20 cellular contexts compared by ENCODE assay signal in the genomic region with DNA sequence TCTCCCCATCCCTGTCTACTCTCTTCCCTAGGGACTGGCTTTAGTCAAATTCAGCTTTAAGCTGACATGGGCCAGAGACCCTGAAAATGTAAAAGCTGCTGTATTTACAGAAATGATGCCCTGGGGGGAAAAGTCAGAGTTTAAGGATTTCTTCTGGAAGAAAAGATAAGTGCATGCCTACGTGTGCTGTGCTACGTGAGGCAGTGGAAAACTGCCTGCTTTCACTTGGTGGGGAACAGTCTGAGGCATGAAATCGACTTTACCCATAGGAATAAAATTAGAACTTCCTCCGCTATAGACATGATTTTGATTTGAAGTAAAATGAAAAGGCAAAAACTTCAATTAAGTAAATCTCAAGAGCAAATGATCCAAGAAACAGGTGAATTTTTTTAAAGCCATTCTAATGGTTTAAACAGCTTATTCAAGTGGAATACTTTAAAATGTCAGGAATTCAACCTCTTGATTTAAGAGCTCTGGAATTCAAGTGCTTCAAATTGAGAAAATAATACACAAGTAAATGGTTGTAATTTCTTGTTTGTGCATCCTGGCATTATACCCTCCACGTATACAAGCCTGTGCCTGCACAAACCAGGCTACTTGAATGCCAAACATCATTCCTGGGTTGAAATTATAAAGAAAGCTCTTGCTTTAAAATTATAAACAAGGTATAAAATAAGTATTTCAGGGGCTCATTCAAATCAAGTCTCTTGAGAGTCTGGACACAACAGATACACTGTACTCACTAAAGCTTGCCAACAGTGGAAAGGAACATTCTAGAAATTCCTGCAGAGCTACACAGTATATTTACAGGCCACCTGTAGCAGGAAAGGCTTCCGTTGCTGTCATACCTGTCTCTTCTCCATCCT.
A peak's percentile ranks its signal among the peaks of the same experiment; 100 is the strongest.
DNase-seq lines count a peak whose midpoint lies in the region; ATAC-seq and TF ChIP-seq lines count a peak whose summit lies in the region.
"Had no signal": no experiment of that assay in that cellular context is flagged by ENCODE, and none has a peak within 500 bp of the region (broad histone marks: within the 10 kb centered on the region; RNA-seq: fewer than 3 reads in every experiment).

No MANE protein-coding gene starts in this region.

- no peak overlapping the region for H3T11ph ChIP-seq in H9 (ENCODE audit: low read length)

- H2BK120ac ChIP-seq in H9 (ENCODE audit: low read depth, low read length, poor library complexity, severe bottlenecking) = no peak overlapping the region

- H3K4me1 Mint-ChIP-seq in Caco-2 (ENCODE audit: low read depth, unreplicated experiment) = peaks cover 15% of the 10 kb centered on the region
- H3K4me1 Mint-ChIP-seq in H9 = peaks cover 38 to 40% of the 10 kb centered on the region in 2 experiments
- peaks cover 66% of the 10 kb centered on the region for H3K4me1 Mint-ChIP-seq in brain
- peaks cover 31% of the 10 kb centered on the region for H3K4me1 Mint-ChIP-seq in mesothelial cell of epicardium

- peak overlapping the region; percentile 3 for H3K4me2 ChIP-seq in H9 (ENCODE audit: insufficient read depth, insufficient read length, low read length)

- peaks cover 8% of the 10 kb centered on the region; the same call in 1 of the 2 replicates for H3K79me2 ChIP-seq in H9 (ENCODE audit: insufficient read depth, low read length)

- H3K23me2 ChIP-seq in H9 (ENCODE audit: insufficient read length, low read depth, low read length, poor library complexity, severe bottlenecking) = no peaks in the 10 kb centered on the region

- BruUV-seq in Caco-2 (replicated peaks; lab: Mats Ljungman, UMichigan) = no TSS peak

- DNase-seq in Caco-2 (no peak), H9 (no peak), mesothelial cell of epicardium (ENCODE audit: low spot score in 2 of 2, unreplicated experiment in 2 of 2) (no peak), NCI-H146 treated with DMSO at 0.1 percent for 48 hours (lab: John Stamatoyannopoulos, UW; ENCODE audit: unreplicated experiment) (no peak), retina (no peak)
- no peak for DNase-seq in activated T-cell treated with anti-CD3 and anti-CD28 coated beads, Interleukin-2, amount 50 U/mL, for 48 hours
- DNase-seq: activated naive CD4-positive, alpha-beta T cell treated with anti-CD3 and anti-CD28 coated beads, Interleukin-2, amount 10 ng/mL, durations not matched to agents 7 days and 5 days; activated T-cell treated with anti-CD3 and anti-CD28 coated beads, Interleukin-2, amount 50 U/mL, for 72 hours; glutamatergic neuron; GM23248; naive B cell; NK-92 treated with Interleukin-12 subunit alpha and Interleukin-12 subunit beta, amount 100 ng/mL, for 24 hours; spleen; stimulated activated CD4-positive, alpha-beta T cell treated with anti-CD3 and anti-CD28 coated beads, Interleukin-2, amount 100 ng/mL, for 48 hours had no signal

- no peak overlapping the region for H3K4ac ChIP-seq in H9 (ENCODE audit: low read depth, low read length)

- no peaks in the 10 kb centered on the region for H3K36me3 ChIP-seq in Caco-2 (ENCODE audit: control insufficient read depth, insufficient read depth, low read length)

- no peak overlapping the region for H2AK5ac ChIP-seq in H9 (ENCODE audit: insufficient read length, low read length)

- H3K9me3 Mint-ChIP-seq in Caco-2 (ENCODE audit: unreplicated experiment) (no peaks in the 10 kb centered on the region), H9 (peaks cover 0 to 3% of the 10 kb centered on the region in 2 experiments; a peak in 2 of 5 replicates), brain (peaks cover 0 to 4% (median 0%) of the 10 kb centered on the region in 5 experiments), mesothelial cell of epicardium (peaks cover 4% of the 10 kb centered on the region)
- H3K9me3 Mint-ChIP-seq: activated naive CD4-positive, alpha-beta T cell treated with anti-CD3 and anti-CD28 coated beads, Interleukin-2, amount 10 ng/mL, durations not matched to agents 7 days and 5 days; central memory CD8-positive, alpha-beta T cell had no signal

- no peak overlapping the region for H3K23ac ChIP-seq in H9 (ENCODE audit: insufficient read length, low read depth, low read length)

- peaks cover 2% of the 10 kb centered on the region for H4K20me1 ChIP-seq in H9 (ENCODE audit: control insufficient read depth, insufficient read depth, insufficient read length)

- H2BK20ac ChIP-seq in H9 (ENCODE audit: low read depth, low read length, poor library complexity, severe bottlenecking) = no peak overlapping the region

- no peak for TF ChIP-seq CTCF in Caco-2 (IDR thresholded peaks at IDR 0.05; ENCODE audit: insufficient read depth in 1 of 2, low read depth in 1 of 2, low read length in 1 of 2, severe bottlenecking in 1 of 2, unreplicated experiment in 1 of 2)
- TF ChIP-seq CTCF in H9 (conservative IDR thresholded peaks at IDR 0.05) = no peak
- no peak for TF ChIP-seq CTCF in brain (conservative IDR thresholded peaks at IDR 0.05)
- TF ChIP-seq CTCF in mesothelial cell of epicardium (IDR thresholded peaks at IDR 0.05; ENCODE audit: unreplicated experiment) = no peak

- no peaks in the 10 kb centered on the region for H3K27me3 ChIP-seq in Caco-2 (replicated peaks; ENCODE audit: control insufficient read depth, insufficient read depth, low read length)
- no peaks in the 10 kb centered on the region for H3K27me3 ChIP-seq in H9 (ENCODE audit: insufficient read depth, low read length)
- H3K27me3 ChIP-seq: spleen had no signal

- H3K27ac ChIP-seq in H9 (ENCODE audit: insufficient read length, low read depth, low read length) = no peak overlapping the region
- H3K27ac ChIP-seq: C4-2B, GM23248, spleen had no signal

- no CpG with 5 or more reads among the region's 6 CpGs for WGBS in H9 (ENCODE audit: extremely low coverage, insufficient read length, low lambda C conversion rate)

- H4K8ac ChIP-seq in H9 (replicated peaks; ENCODE audit: insufficient read length, low read depth, low read length) = no peak overlapping the region

- H3K27me3 Mint-ChIP-seq in Caco-2 (ENCODE audit: insufficient read depth, unreplicated experiment) = no peaks in the 10 kb centered on the region
- H3K27me3 Mint-ChIP-seq in H9 (ENCODE audit: low read depth) = no peaks in the 10 kb centered on the region
- no peaks in the 10 kb centered on the region for H3K27me3 Mint-ChIP-seq in brain
- no peaks in the 10 kb centered on the region for H3K27me3 Mint-ChIP-seq in mesothelial cell of epicardium (ENCODE audit: low read depth)
- H3K27me3 Mint-ChIP-seq: activated naive CD4-positive, alpha-beta T cell treated with anti-CD3 and anti-CD28 coated beads, Interleukin-2, amount 10 ng/mL, durations not matched to agents 7 days and 5 days; central memory CD8-positive, alpha-beta T cell; memory B cell; naive B cell; stimulated activated memory B cell treated with anti-CD40 and anti-IgM and Interleukin-4, amounts not matched to agents 10 μg/mL and 1 μg/mL and 100 μg/mL, for 72 hours had no signal

- no peak overlapping the region for H2BK5ac ChIP-seq in H9 (ENCODE audit: insufficient read length, low read length)

- intact Hi-C loops in Caco-2 (cut with micrococcal nuclease; ENCODE audit: unreplicated experiment) = no loop called here

- H2BK12ac ChIP-seq in H9 (ENCODE audit: insufficient read length, low read depth, low read length) = no peak overlapping the region

- H3K14ac ChIP-seq in H9 (ENCODE audit: insufficient read depth, low read length) = no peak overlapping the region

- H3K27ac Mint-ChIP-seq in Caco-2 (ENCODE audit: unreplicated experiment) (peak overlapping the region; percentile 40), H9 (peak overlapping the region in 1 of 3 experiments; percentile 53; a peak in 1 of 7 replicates), brain (peak overlapping the region in 3 of 5 experiments; percentile 0 to 74 (median 26)), mesothelial cell of epicardium (peak overlapping the region; percentile 62)
- H3K27ac Mint-ChIP-seq: activated naive CD4-positive, alpha-beta T cell treated with anti-CD3 and anti-CD28 coated beads, Interleukin-2, amount 10 ng/mL, durations not matched to agents 7 days and 5 days; activated T-cell treated with anti-CD3 and anti-CD28 coated beads, Interleukin-2, amount 50 U/mL, for 72 hours; stimulated activated memory B cell treated with anti-CD40 and anti-IgM and Interleukin-4, amounts not matched to agents 10 μg/mL and 1 μg/mL and 100 μg/mL, for 72 hours had no signal

- H3K9ac ChIP-seq in H9 (ENCODE audit: extremely low read depth, insufficient read length, low read length) = no peak overlapping the region
- H3K9ac ChIP-seq: GM23248 had no signal

- peaks cover 10% of the 10 kb centered on the region for H3K4me1 ChIP-seq in Caco-2
- H3K4me1 ChIP-seq in H9 (ENCODE audit: insufficient read depth, low read length) = peaks cover 9% of the 10 kb centered on the region; the same call in 1 of the 2 replicates

- H4K5ac ChIP-seq in H9 (ENCODE audit: insufficient read length, low read depth, low read length) = no peak overlapping the region

- H3K18ac ChIP-seq in H9 (ENCODE audit: insufficient read length, low read depth, low read length) = no peak overlapping the region

- no peak overlapping the region for H4K91ac ChIP-seq in H9 (ENCODE audit: insufficient read length, low read depth, low read length)

- H3K36me3 Mint-ChIP-seq in Caco-2 (ENCODE audit: insufficient read depth, unreplicated experiment) = no peaks in the 10 kb centered on the region
- H3K36me3 Mint-ChIP-seq in H9 (ENCODE audit: insufficient read depth in 1 of 3, low read depth in 3 of 3) = peaks cover 12 to 23% (median 15%) of the 10 kb centered on the region in 3 experiments; a peak in 5 of 7 replicates
- peaks cover 34% of the 10 kb centered on the region for H3K36me3 Mint-ChIP-seq in brain
- peaks cover 3% of the 10 kb centered on the region for H3K36me3 Mint-ChIP-seq in mesothelial cell of epicardium

- H3K79me1 ChIP-seq in H9 (ENCODE audit: insufficient read depth, low read depth, low read length, poor library complexity, severe bottlenecking) = peaks cover 9% of the 10 kb centered on the region

- H3K56ac ChIP-seq in H9 (ENCODE audit: insufficient read length, low read depth, low read length) = no peak overlapping the region

- H2AFZ ChIP-seq in H9 (ENCODE audit: low read length) = no peak overlapping the region
- H2AFZ ChIP-seq: GM23248 had no signal

- no peak overlapping the region for H2BK15ac ChIP-seq in H9 (ENCODE audit: low read depth, low read length)

- POLR2A ChIA-PET in Caco-2 (lab: Charles Lee) = no interaction called here

- no peak for ATAC-seq in GM19455 (IDR thresholded peaks at IDR 0.05; ENCODE audit: unreplicated experiment)
- ATAC-seq: activated T-cell treated with anti-CD3 and anti-CD28 coated beads, Interleukin-2, amount 50 U/mL, for 72 hours; stimulated activated memory B cell treated with anti-CD40 and anti-IgM and Interleukin-4, amounts not matched to agents 10 μg/mL and 1 μg/mL and 100 μg/mL, for 72 hours had no signal

- no peak overlapping the region for H3K4me3 ChIP-seq in Caco-2 (ENCODE audit: low read depth, low read length)
- H3K4me3 ChIP-seq: GM23248, spleen had no signal

- H3K4me3 Mint-ChIP-seq in Caco-2 (ENCODE audit: unreplicated experiment) (no peak overlapping the region), H9 (no peak overlapping the region), brain (no peak overlapping the region), mesothelial cell of epicardium (no peak overlapping the region)
- H3K4me3 Mint-ChIP-seq: activated naive CD4-positive, alpha-beta T cell treated with anti-CD3 and anti-CD28 coated beads, Interleukin-2, amount 10 ng/mL, durations not matched to agents 7 days and 5 days; activated T-cell treated with anti-CD3 and anti-CD28 coated beads, Interleukin-2, amount 50 U/mL, for 72 hours; central memory CD8-positive, alpha-beta T cell; memory B cell; naive B cell; stimulated activated memory B cell treated with anti-CD40 and anti-IgM and Interleukin-4, amounts not matched to agents 10 μg/mL and 1 μg/mL and 100 μg/mL, for 72 hours had no signal

- H3K9me3 ChIP-seq in Caco-2 (no peaks in the 10 kb centered on the region), H9 (ENCODE audit: control insufficient read depth, low read depth, low read length) (no peaks in the 10 kb centered on the region)
- H3K9me3 ChIP-seq: spleen had no signal

- CTCF ChIA-PET in Caco-2 (lab: Charles Lee) = no interaction called here
